ENCODE assay signal across 10 cellular contexts in genomic region chr19:45790942-45791341, GRCh38. TPM values are rescaled to one million over a fixed set of nuclear protein-coding genes. Genes with fewer than 3 reads are reported as not detected.
DNase-seq lines count a peak whose midpoint lies in the region; ATAC-seq, FAIRE-seq and TF ChIP-seq lines count a peak whose summit lies in the region.
"Had no signal": no experiment of that assay in that cellular context is flagged by ENCODE, and none has a peak within 500 bp of the region (broad histone marks: within the 10 kb centered on the region; RNA-seq: fewer than 3 reads in every experiment).

No MANE protein-coding gene starts in this region.

- no peak for FAIRE-seq in endothelial cell of umbilical vein (lab: Jason Lieb, UNC)

- H3K36me3 ChIP-seq in breast epithelium = peaks cover 6% of the 10 kb centered on the region
- H3K36me3 ChIP-seq in SK-N-MC (ENCODE audit: insufficient read depth, low read length) = peaks cover 32% of the 10 kb centered on the region
- peaks cover 10 to 28% of the 10 kb centered on the region in 2 experiments for H3K36me3 ChIP-seq in endothelial cell of umbilical vein (ENCODE audit: control insufficient read depth in 2 of 2, extremely low read depth in 1 of 2, insufficient read depth in 2 of 2, low read length in 2 of 2)
- peaks cover 13% of the 10 kb centered on the region for H3K36me3 ChIP-seq in H7 (replicated peaks; ENCODE audit: control insufficient read depth, insufficient read depth, low read length)

- TF ChIP-seq POLR2A in breast epithelium (IDR thresholded peaks at IDR 0.05) = no peak
- TF ChIP-seq POLR2A in endothelial cell of umbilical vein (IDR thresholded peaks at IDR 0.05; ENCODE audit: low read depth, low read length) = no peak

- intact Hi-C loops in MCF 10A (cut with micrococcal nuclease) (no loop called here), breast epithelium (cut with DNase I; ENCODE audit: low total_unique reads) (no loop called here), endothelial cell of umbilical vein (cut with micrococcal nuclease) (no loop called here)

- H3K9ac ChIP-seq in SK-N-MC (ENCODE audit: insufficient read length) (no peak overlapping the region), endothelial cell of umbilical vein (replicated peaks; ENCODE audit: extremely low read depth, insufficient read depth, low read length) (no peak overlapping the region)

- H3K9me3 ChIP-seq in breast epithelium (no peaks in the 10 kb centered on the region), SK-N-MC (ENCODE audit: low read depth, low read length) (no peaks in the 10 kb centered on the region), endothelial cell of umbilical vein (replicated peaks; ENCODE audit: control insufficient read depth, insufficient read depth, low read length) (no peaks in the 10 kb centered on the region)

- no peaks in the 10 kb centered on the region for H3K9me3 Mint-ChIP-seq in MCF 10A (ENCODE audit: unreplicated experiment)
- no peaks in the 10 kb centered on the region for H3K9me3 Mint-ChIP-seq in stimulated activated naive CD8-positive, alpha-beta T cell treated with anti-CD3 and anti-CD28 coated beads, Interleukin-15, amount 100 ng/mL, for 72 hours

- peak overlapping the region; percentile 78 for H3K4me3 Mint-ChIP-seq in MCF 10A (ENCODE audit: unreplicated experiment)
- H3K4me3 Mint-ChIP-seq in stimulated activated naive CD8-positive, alpha-beta T cell treated with anti-CD3 and anti-CD28 coated beads, Interleukin-15, amount 100 ng/mL, for 72 hours = peak overlapping the region; percentile 90 to 99

- POLR2A ChIA-PET in MCF 10A (lab: Yijun Ruan, JAX) (interaction anchor here (0.6 to 3.0 kb wide), 2 partner anchors 9 to 20 kb away, joined by 4 to 24 read pairs; partner anchors contain the start of gene DMPK), endothelial cell of umbilical vein (lab: Charles Lee) (no interaction called here)

- H3K79me2 ChIP-seq in endothelial cell of umbilical vein (ENCODE audit: control insufficient read depth, insufficient read depth, low read length) = peaks cover 18% of the 10 kb centered on the region

- BruUV-seq in MCF 10A (replicated peaks; lab: Mats Ljungman, UMichigan) = no TSS peak
- BruUV-seq in endothelial cell of umbilical vein (replicated peaks; lab: Mats Ljungman, UMichigan) = TSS peak; percentile 13

- H4K20me1 ChIP-seq in endothelial cell of umbilical vein (replicated peaks; ENCODE audit: control insufficient read depth, extremely low read depth, insufficient read depth, low read length) = no peaks in the 10 kb centered on the region

- TF ChIP-seq CTCF in MCF 10A (IDR thresholded peaks at IDR 0.05; ENCODE audit: unreplicated experiment) (no peak), breast epithelium (IDR thresholded peaks at IDR 0.05) (no peak), endothelial cell of umbilical vein (IDR thresholded peaks at IDR 0.05; ENCODE audit: extremely low read depth in 1 of 2, insufficient read depth in 1 of 2, low read depth in 1 of 2, low read length in 2 of 2) (no peak)

- H3K27me3 ChIP-seq in breast epithelium (no peaks in the 10 kb centered on the region), endothelial cell of umbilical vein (ENCODE audit: control insufficient read depth in 2 of 2, insufficient read depth in 2 of 2, low read length in 2 of 2) (no peaks in the 10 kb centered on the region), H7 (ENCODE audit: control insufficient read depth, insufficient read depth, low read length) (no peaks in the 10 kb centered on the region)

- H3K4me3 ChIP-seq in breast epithelium (peak overlapping the region in 1 of 3 donors; percentile 86), SK-N-MC (peak overlapping the region; percentile 90; the same call in 1 of the 2 replicates), endothelial cell of umbilical vein (replicated peaks in 1 of 3; ENCODE audit: insufficient read depth in 1 of 3, low read depth in 1 of 3, low read length in 3 of 3) (peak overlapping the region in 1 of 3 experiments; percentile 83), H7 (ENCODE audit: insufficient read depth, low read depth, low read length) (no peak overlapping the region; the same call in 1 of the 2 replicates)

- peaks cover 28% of the 10 kb centered on the region for H3K4me1 Mint-ChIP-seq in MCF 10A (ENCODE audit: insufficient read depth, unreplicated experiment)
- peaks cover 33% of the 10 kb centered on the region for H3K4me1 Mint-ChIP-seq in stimulated activated naive CD8-positive, alpha-beta T cell treated with anti-CD3 and anti-CD28 coated beads, Interleukin-15, amount 100 ng/mL, for 72 hours

- H3K4me1 ChIP-seq in breast epithelium (peaks cover 0 to 9% of the 10 kb centered on the region in 2 donors), endothelial cell of umbilical vein (ENCODE audit: control insufficient read depth, extremely low read depth, insufficient read depth, low read length) (peaks cover 16% of the 10 kb centered on the region)

- dilution Hi-C loops in endothelial cell of umbilical vein (cut with MboI; ENCODE audit: extremely low pct_ligation_motif_present, low sequenced_read_pairs) = no loop called here

- CTCF ChIA-PET in MCF 10A (lab: Yijun Ruan, JAX) = interaction anchor here (0.6 to 2.0 kb wide), 3 partner anchors 18 to 1453 kb away, joined by 3 to 10 read pairs (median 3); partner anchors contain the start of gene SIX5
- CTCF ChIA-PET in endothelial cell of umbilical vein (lab: Charles Lee) = interaction anchor here (1.6 to 2.3 kb wide), 2 partner anchors 8 to 26 kb away, joined by 3 to 13 read pairs; no protein-coding TSS in a partner anchor

- H3K36me3 Mint-ChIP-seq in MCF 10A (ENCODE audit: insufficient read depth, unreplicated experiment) = peaks cover 38% of the 10 kb centered on the region

- peak overlapping the region; percentile 94 for H3K4me2 ChIP-seq in endothelial cell of umbilical vein (ENCODE audit: insufficient read depth, low read length)

- peak; percentile 40 for ATAC-seq in stimulated activated naive CD8-positive, alpha-beta T cell treated with anti-CD3 and anti-CD28 coated beads, Interleukin-15, amount 100 ng/mL, for 72 hours
- ATAC-seq in GM21360 (IDR thresholded peaks at IDR 0.05; ENCODE audit: unreplicated experiment) = no peak

- H3K27ac ChIP-seq in breast epithelium = no peak overlapping the region
- no peak overlapping the region for H3K27ac ChIP-seq in SK-N-MC
- H3K27ac ChIP-seq in endothelial cell of umbilical vein (ENCODE audit: insufficient read depth, low read depth, low read length) = no peak overlapping the region

- H3K27me3 Mint-ChIP-seq in MCF 10A (ENCODE audit: insufficient read depth, unreplicated experiment) = no peaks in the 10 kb centered on the region
- H3K27me3 Mint-ChIP-seq in stimulated activated naive CD8-positive, alpha-beta T cell treated with anti-CD3 and anti-CD28 coated beads, Interleukin-15, amount 100 ng/mL, for 72 hours = peaks cover 53% of the 10 kb centered on the region

- DNase-seq in MCF 10A (ENCODE audit: unreplicated experiment) (no peak), breast epithelium (ENCODE audit: low spot score in 2 of 2) (no peak), SK-N-MC (ENCODE audit: low read depth, low spot score) (no peak), endothelial cell of umbilical vein (ENCODE audit: low read depth, low spot score) (no peak), retina (no peak), H7 (no peak)
- DNase-seq in stimulated activated naive CD8-positive, alpha-beta T cell treated with anti-CD3 and anti-CD28 coated beads, Interleukin-15, amount 100 ng/mL, for 72 hours = peak in 1 of 2 donors; percentile 45

- no peaks in the 10 kb centered on the region for H3K9me1 ChIP-seq in endothelial cell of umbilical vein (replicated peaks; ENCODE audit: control insufficient read depth, extremely low read depth, insufficient read depth, low read length)

- H2AFZ ChIP-seq in endothelial cell of umbilical vein (ENCODE audit: low read depth, low read length) = no peak overlapping the region

- no peak overlapping the region for H3K27ac Mint-ChIP-seq in MCF 10A (ENCODE audit: low read depth, unreplicated experiment)
- H3K27ac Mint-ChIP-seq in stimulated activated naive CD8-positive, alpha-beta T cell treated with anti-CD3 and anti-CD28 coated beads, Interleukin-15, amount 100 ng/mL, for 72 hours = no peak overlapping the region

RNA-seq across cellular contexts. Expression of gene DMWD, which starts 1.7 kb away (rescaled TPM):
- total RNA-seq in MCF 10A (2022) (57.5 and 71.6 TPM in 2 replicates), breast epithelium (10 to 100 TPM; 24.2 to 31.1 (median 29.3) TPM), endothelial cell of umbilical vein (81.1 and 81.6 TPM in 2 replicates)
- polyA plus RNA-seq in endothelial cell of umbilical vein = 36.9 and 45.5 TPM in 2 replicates
- 15.9 and 21.2 TPM in 2 replicates for polyA plus RNA-seq in endothelial cell of umbilical vein (2011; cell fraction: cytosol; rRNA removed)
- polyA plus RNA-seq in endothelial cell of umbilical vein (2011; cell fraction: nucleus; rRNA removed) = 153 and 171 TPM in 2 replicates
- polyA plus RNA-seq in endothelial cell of umbilical vein (2012) = 30.8 and 40.4 TPM in 2 replicates
- 45.7 and 47.2 TPM in 2 replicates for polyA minus RNA-seq in endothelial cell of umbilical vein
- 17.7 TPM for polyA minus RNA-seq in endothelial cell of umbilical vein (2011; cell fraction: cytosol; rRNA and poly(A)+ RNA removed)
- 65.0 and 102 TPM in 2 replicates for polyA minus RNA-seq in endothelial cell of umbilical vein (2011; cell fraction: nucleus; rRNA and poly(A)+ RNA removed)
- 35.9 and 47.1 TPM in 2 replicates for total RNA-seq in H7 (2014; rRNA removed; shearing (Covaris generic))

RNA-seq across cellular contexts. Expression of gene DMPK, which starts 8.7 kb away (rescaled TPM):
- total RNA-seq in MCF 10A (2022) (40.5 and 52.4 TPM in 2 replicates), breast epithelium (10 to 100 TPM; 16.0 to 25.6 (median 24.5) TPM), endothelial cell of umbilical vein (70.4 and 73.3 TPM in 2 replicates)
- polyA plus RNA-seq in endothelial cell of umbilical vein = 36.6 and 45.2 TPM in 2 replicates
- 10.7 and 14.2 TPM in 2 replicates for polyA plus RNA-seq in endothelial cell of umbilical vein (2011; cell fraction: cytosol; rRNA removed)
- 317 and 347 TPM in 2 replicates for polyA plus RNA-seq in endothelial cell of umbilical vein (2011; cell fraction: nucleus; rRNA removed)
- polyA plus RNA-seq in endothelial cell of umbilical vein (2012) = 25.6 and 34.3 TPM in 2 replicates
- polyA minus RNA-seq in endothelial cell of umbilical vein = 21.2 and 24.7 TPM in 2 replicates
- polyA minus RNA-seq in endothelial cell of umbilical vein (2011; cell fraction: cytosol; rRNA and poly(A)+ RNA removed) = 11.9 TPM
- polyA minus RNA-seq in endothelial cell of umbilical vein (2011; cell fraction: nucleus; rRNA and poly(A)+ RNA removed) = 37.9 and 61.8 TPM in 2 replicates
- 6.4 and 18.8 TPM in 2 replicates for total RNA-seq in H7 (2014; rRNA removed; shearing (Covaris generic))

RNA-seq across cellular contexts. Expression of gene SIX5, which starts 21.9 kb away (rescaled TPM):
- total RNA-seq in MCF 10A (2022) = 17.3 and 19.6 TPM in 2 replicates
- 10 to 100 TPM in 2 of 3 donors, 1 to 10 TPM in 1; 8.6 to 11.8 (median 11.8) TPM for total RNA-seq in breast epithelium
- 15.2 and 16.7 TPM in 2 replicates for total RNA-seq in endothelial cell of umbilical vein
- 13.1 and 15.3 TPM in 2 replicates for polyA plus RNA-seq in endothelial cell of umbilical vein
- 7.2 and 10.7 TPM in 2 replicates for polyA plus RNA-seq in endothelial cell of umbilical vein (2011; cell fraction: cytosol; rRNA removed)
- 13.6 and 19.0 TPM in 2 replicates for polyA plus RNA-seq in endothelial cell of umbilical vein (2011; cell fraction: nucleus; rRNA removed)
- 3.9 and 7.4 TPM in 2 replicates for polyA plus RNA-seq in endothelial cell of umbilical vein (2012)
- polyA minus RNA-seq in endothelial cell of umbilical vein = 3.8 TPM in 2 replicates
- 11.5 TPM for polyA minus RNA-seq in endothelial cell of umbilical vein (2011; cell fraction: cytosol; rRNA and poly(A)+ RNA removed)
- 3.2 and 8.1 TPM in 2 replicates for polyA minus RNA-seq in endothelial cell of umbilical vein (2011; cell fraction: nucleus; rRNA and poly(A)+ RNA removed)
- total RNA-seq in H7 (2014; rRNA removed; shearing (Covaris generic)) = 18.7 and 22.0 TPM in 2 replicates

RNA-seq across cellular contexts. Expression of gene RSPH6A, which starts 24.2 kb away (rescaled TPM):
- 0.21 and 0.29 TPM in 2 replicates for total RNA-seq in MCF 10A (2022)
- total RNA-seq in breast epithelium = under 1 TPM in 1 of 3 donors, not detected in 2; 0.15 TPM
- 0.25 and 0.62 TPM in 2 replicates for total RNA-seq in endothelial cell of umbilical vein
- 0.03 TPM in 1 of 2 replicates, not detected in the other for polyA plus RNA-seq in endothelial cell of umbilical vein
- polyA plus RNA-seq in endothelial cell of umbilical vein (2011; cell fraction: cytosol; rRNA removed) = not detected in 2 replicates
- polyA plus RNA-seq in endothelial cell of umbilical vein (2011; cell fraction: nucleus; rRNA removed) = 0.20 and 0.21 TPM in 2 replicates
- not detected in 2 replicates for polyA plus RNA-seq in endothelial cell of umbilical vein (2012)
- 0.08 TPM in 1 of 2 replicates, not detected in the other for polyA minus RNA-seq in endothelial cell of umbilical vein
- not detected for polyA minus RNA-seq in endothelial cell of umbilical vein (2011; cell fraction: cytosol; rRNA and poly(A)+ RNA removed)
- polyA minus RNA-seq in endothelial cell of umbilical vein (2011; cell fraction: nucleus; rRNA and poly(A)+ RNA removed) = 0.29 and 0.82 TPM in 2 replicates
- 0.38 and 0.44 TPM in 2 replicates for total RNA-seq in H7 (2014; rRNA removed; shearing (Covaris generic))
- total RNA-seq: SK-MEL-5 had no signal

RNA-seq across cellular contexts. Expression of gene MEIOSIN, which starts 57.7 kb away (rescaled TPM):
- not detected in 2 replicates for total RNA-seq in MCF 10A (2022)
- total RNA-seq in breast epithelium = not detected
- not detected in 2 replicates for total RNA-seq in endothelial cell of umbilical vein
- not detected in 2 replicates for polyA plus RNA-seq in endothelial cell of umbilical vein
- not detected in 2 replicates for polyA plus RNA-seq in endothelial cell of umbilical vein (2011; cell fraction: cytosol; rRNA removed)
- polyA plus RNA-seq in endothelial cell of umbilical vein (2011; cell fraction: nucleus; rRNA removed) = not detected in 2 replicates
- polyA plus RNA-seq in endothelial cell of umbilical vein (2012) = not detected in 2 replicates
- polyA minus RNA-seq in endothelial cell of umbilical vein = not detected in 2 replicates
- polyA minus RNA-seq in endothelial cell of umbilical vein (2011; cell fraction: cytosol; rRNA and poly(A)+ RNA removed) = not detected
- not detected in 2 replicates for polyA minus RNA-seq in endothelial cell of umbilical vein (2011; cell fraction: nucleus; rRNA and poly(A)+ RNA removed)
- total RNA-seq in H7 (2014; rRNA removed; shearing (Covaris generic)) = not detected in 2 replicates
- total RNA-seq: Daoy had no signal
